ENCODE assay signal across 21 cellular contexts in genomic region chr1:99725996-99726395, GRCh38.
"Had no signal": no experiment of that assay in that cellular context is flagged by ENCODE, and none has a peak within 500 bp of the region (broad histone marks: within the 10 kb centered on the region; RNA-seq: fewer than 3 reads in every experiment).

No MANE protein-coding gene starts in this region.

- H3K4me1 Mint-ChIP-seq: activated CD4-positive, alpha-beta T cell treated with anti-CD3 and anti-CD28 coated beads, Interleukin-2, amount 10 ng/mL, durations not matched to agents 24 days and 14 days; immature natural killer cell; naive B cell had no signal

- H3K36me3 Mint-ChIP-seq: immature natural killer cell, naive B cell had no signal

- H3K4me3 Mint-ChIP-seq: activated CD4-positive, alpha-beta T cell treated with anti-CD3 and anti-CD28 coated beads, Interleukin-2, amount 10 ng/mL, durations not matched to agents 24 days and 14 days; activated CD8-positive, alpha-beta T cell treated with anti-CD3 and anti-CD28 coated beads for 36 hours; activated T-cell treated with anti-CD3 and anti-CD28 coated beads, Interleukin-2, amount 50 U/mL, for 24 hours; immature natural killer cell; memory B cell; naive B cell had no signal

- H3K4me3 ChIP-seq: ascending aorta, breast epithelium, coronary artery, mucosa of descending colon, psoas muscle, thyroid gland had no signal

- H3K9me3 Mint-ChIP-seq: activated CD4-positive, alpha-beta T cell treated with anti-CD3 and anti-CD28 coated beads, Interleukin-2, amount 10 ng/mL, durations not matched to agents 24 days and 14 days; activated CD8-positive, alpha-beta T cell treated with anti-CD3 and anti-CD28 coated beads for 36 hours; activated T-cell treated with anti-CD3 and anti-CD28 coated beads, Interleukin-2, amount 50 U/mL, for 24 hours; immature natural killer cell; memory B cell; naive B cell had no signal

- DNase-seq: activated CD4-positive, alpha-beta T cell treated with anti-CD3 and anti-CD28 coated beads, Interleukin-2, amount 10 ng/mL, durations not matched to agents 24 days and 14 days; activated CD8-positive, alpha-beta T cell treated with anti-CD3 and anti-CD28 coated beads for 36 hours; activated naive CD4-positive, alpha-beta T cell treated with anti-CD3 and anti-CD28 coated beads, Interleukin-2, amount 50 U/mL, for 16 hours; activated T-cell treated with anti-CD3 and anti-CD28 coated beads, Interleukin-2, amount 50 U/mL, for 24 hours; head of caudate nucleus; immature natural killer cell; mucosa of descending colon; naive B cell; psoas muscle; right cardiac atrium; stimulated activated CD4-positive, alpha-beta T cell treated with anti-CD3 and anti-CD28 coated beads, Interleukin-2, amount 100 ng/mL, for 24 hours; stimulated activated naive CD4-positive, alpha-beta T cell treated with Interleukin-2 at 50 U/mL for 16 hours; T-helper 2 cell; thyroid gland had no signal

- H3K27ac Mint-ChIP-seq: activated CD4-positive, alpha-beta T cell treated with anti-CD3 and anti-CD28 coated beads, Interleukin-2, amount 10 ng/mL, durations not matched to agents 24 days and 14 days; activated CD8-positive, alpha-beta T cell treated with anti-CD3 and anti-CD28 coated beads for 36 hours; activated T-cell treated with anti-CD3 and anti-CD28 coated beads, Interleukin-2, amount 50 U/mL, for 24 hours; immature natural killer cell; memory B cell; naive B cell had no signal

- H3K27me3 ChIP-seq: ascending aorta, breast epithelium, thyroid gland had no signal

- H3K27ac ChIP-seq: ascending aorta, breast epithelium, coronary artery, psoas muscle, thyroid gland had no signal

- H3K27me3 Mint-ChIP-seq: activated CD8-positive, alpha-beta T cell treated with anti-CD3 and anti-CD28 coated beads for 36 hours; activated T-cell treated with anti-CD3 and anti-CD28 coated beads, Interleukin-2, amount 50 U/mL, for 24 hours; memory B cell; naive B cell had no signal

- H3K9me3 ChIP-seq: ascending aorta, breast epithelium, mucosa of descending colon, psoas muscle, thyroid gland had no signal

- H3K36me3 ChIP-seq: breast epithelium had no signal

- FAIRE-seq: frontal cortex, TTC549, urothelium cell line had no signal

- H3K4me1 ChIP-seq: ascending aorta, breast epithelium, thyroid gland had no signal
